1 cellular context compared by ENCODE assay signal in the genomic region with DNA sequence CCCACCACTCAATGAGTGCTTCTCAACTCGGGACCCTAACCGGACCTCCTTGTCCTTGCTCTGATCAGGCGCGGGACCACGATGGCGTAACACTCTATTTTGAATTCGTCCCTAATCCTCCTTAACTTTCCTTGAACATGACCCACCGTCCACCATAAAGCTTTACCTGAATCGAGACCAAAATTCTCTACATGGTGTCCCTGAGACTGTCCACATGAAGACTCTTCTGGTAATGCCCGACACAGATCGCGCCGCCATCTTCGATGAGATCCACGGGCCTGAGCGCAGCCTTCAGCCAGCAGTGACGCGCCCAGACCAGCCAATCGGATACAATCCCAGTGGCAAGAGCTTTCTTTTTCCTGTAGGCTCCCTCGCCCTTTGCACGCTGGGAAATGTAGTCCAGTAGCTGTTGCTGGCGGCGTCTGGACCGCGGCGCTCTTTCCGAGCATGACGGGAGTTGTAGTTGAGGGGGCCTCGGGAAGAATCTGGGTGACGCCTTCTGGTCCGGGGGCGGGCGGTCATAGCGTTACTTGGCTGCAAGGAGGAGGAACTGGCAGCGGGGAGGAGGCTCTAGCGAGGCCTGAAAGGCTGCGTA.
TF ChIP-seq lines count a peak whose summit lies in the region.

A gene (minus strand): TSS at position 284 of the 595 bp plus-strand sequence. CDS start 26 bp downstream, at position 258.
A gene (plus strand): TSS at position 517 of the 595 bp plus-strand sequence. CDS start 306 bp downstream, outside the sequence.

TF ChIP-seq in K562, 482 proteins besides CTCF, POLR2A, EP300 and RAD21 (continued from another document and continues in another):
- TF ChIP-seq FOXM1 (IDR thresholded peaks at IDR 0.05; ENCODE audit: low read depth) (no peak), FOXM1 (CRISPR knock-in tag; IDR thresholded peaks at IDR 0.05; ENCODE audit: low read depth) (no peak), CAMTA2 (CRISPR knock-in tag; conservative IDR thresholded peaks at IDR 0.05) (no peak), SMAD2 (IDR thresholded peaks at IDR 0.05; ENCODE audit: low read depth, low read length) (no peak), TARDBP (IDR thresholded peaks at IDR 0.05) (no peak), ZNF561 (CRISPR knock-in tag; conservative IDR thresholded peaks at IDR 0.05) (no peak), FIP1L1 (IDR thresholded peaks at IDR 0.05; ENCODE audit: low read depth, low read length, poor library complexity, severe bottlenecking) (no peak), SAFB2 (IDR thresholded peaks at IDR 0.05; ENCODE audit: borderline replicate concordance, low read depth, low read length, severe bottlenecking) (no peak), L3MBTL2 (IDR thresholded peaks at IDR 0.05) (peak; percentile 69), MTA1 (IDR thresholded peaks at IDR 0.05; ENCODE audit: borderline replicate concordance) (peak; percentile 86), SETDB1 (IDR thresholded peaks at IDR 0.05; ENCODE audit: low read length) (no peak), SMC3 (conservative IDR thresholded peaks at IDR 0.05; ENCODE audit: insufficient read depth, low read depth, low read length) (no peak), PHB2 (IDR thresholded peaks at IDR 0.05; ENCODE audit: low read depth) (no peak), NONO (IDR thresholded peaks at IDR 0.05; ENCODE audit: low read depth in 2 of 2, low read length in 1 of 2) (no peak), PCBP2 (IDR thresholded peaks at IDR 0.05; ENCODE audit: low read depth, low read length, poor library complexity, severe bottlenecking) (no peak), NR2C2 (CRISPR knock-in tag; IDR thresholded peaks at IDR 0.05) (peak; percentile 53; the same call in 1 of the 2 replicates), NR2C2 (tag; IDR thresholded peaks at IDR 0.05) (peak; percentile 92), U2AF2 (optimal IDR thresholded peaks at IDR 0.05; ENCODE audit: low read depth, low read length) (no peak), CBX3 (IDR thresholded peaks at IDR 0.05; ENCODE audit: borderline replicate concordance in 1 of 2, low read length in 2 of 2) (no peak; a peak in 1 of 3 replicates), ELF4 (CRISPR knock-in tag; IDR thresholded peaks at IDR 0.05) (0 out of 2 replicates have a peak, but pooled peaks have one; percentile 15), SAP30 (IDR thresholded peaks at IDR 0.05; ENCODE audit: borderline replicate concordance, insufficient read depth, low read depth, low read length, poor library complexity, severe bottlenecking) (no peak), SNIP1 (IDR thresholded peaks at IDR 0.05; ENCODE audit: low read depth) (no peak), C11orf30 (IDR thresholded peaks at IDR 0.05; ENCODE audit: low read depth) (peak; percentile 53; the same call in 1 of the 2 replicates), PTBP1 (IDR thresholded peaks at IDR 0.05; ENCODE audit: low read depth, low read length) (no peak), NELFE (IDR thresholded peaks at IDR 0.05; ENCODE audit: insufficient read depth, insufficient read length) (no peak)
- TF ChIP-seq, protein P1, sequence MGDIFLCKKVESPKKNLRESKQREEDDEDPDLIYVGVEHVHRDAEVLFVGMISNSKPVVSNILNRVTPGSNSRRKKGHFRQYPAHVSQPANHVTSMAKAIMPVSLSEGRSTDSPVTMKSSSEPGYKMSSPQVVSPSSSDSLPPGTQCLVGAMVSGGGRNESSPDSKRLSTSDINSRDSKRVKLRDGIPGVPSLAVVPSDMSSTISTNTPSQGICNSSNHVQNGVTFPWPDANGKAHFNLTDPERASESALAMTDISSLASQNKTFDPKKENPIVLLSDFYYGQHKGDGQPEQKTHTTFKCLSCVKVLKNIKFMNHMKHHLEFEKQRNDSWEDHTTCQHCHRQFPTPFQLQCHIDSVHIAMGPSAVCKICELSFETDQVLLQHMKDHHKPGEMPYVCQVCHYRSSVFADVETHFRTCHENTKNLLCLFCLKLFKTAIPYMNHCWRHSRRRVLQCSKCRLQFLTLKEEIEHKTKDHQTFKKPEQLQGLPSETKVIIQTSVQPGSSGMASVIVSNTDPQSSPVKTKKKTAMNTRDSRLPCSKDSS (IDR thresholded peaks at IDR 0.05; ENCODE audit: low read depth, partially characterized antibody): no peak
- TF ChIP-seq, protein P2, sequence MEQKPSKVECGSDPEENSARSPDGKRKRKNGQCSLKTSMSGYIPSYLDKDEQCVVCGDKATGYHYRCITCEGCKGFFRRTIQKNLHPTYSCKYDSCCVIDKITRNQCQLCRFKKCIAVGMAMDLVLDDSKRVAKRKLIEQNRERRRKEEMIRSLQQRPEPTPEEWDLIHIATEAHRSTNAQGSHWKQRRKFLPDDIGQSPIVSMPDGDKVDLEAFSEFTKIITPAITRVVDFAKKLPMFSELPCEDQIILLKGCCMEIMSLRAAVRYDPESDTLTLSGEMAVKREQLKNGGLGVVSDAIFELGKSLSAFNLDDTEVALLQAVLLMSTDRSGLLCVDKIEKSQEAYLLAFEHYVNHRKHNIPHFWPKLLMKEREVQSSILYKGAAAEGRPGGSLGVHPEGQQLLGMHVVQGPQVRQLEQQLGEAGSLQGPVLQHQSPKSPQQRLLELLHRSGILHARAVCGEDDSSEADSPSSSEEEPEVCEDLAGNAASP (IDR thresholded peaks at IDR 0.05): no peak
- TF ChIP-seq, protein P3, sequence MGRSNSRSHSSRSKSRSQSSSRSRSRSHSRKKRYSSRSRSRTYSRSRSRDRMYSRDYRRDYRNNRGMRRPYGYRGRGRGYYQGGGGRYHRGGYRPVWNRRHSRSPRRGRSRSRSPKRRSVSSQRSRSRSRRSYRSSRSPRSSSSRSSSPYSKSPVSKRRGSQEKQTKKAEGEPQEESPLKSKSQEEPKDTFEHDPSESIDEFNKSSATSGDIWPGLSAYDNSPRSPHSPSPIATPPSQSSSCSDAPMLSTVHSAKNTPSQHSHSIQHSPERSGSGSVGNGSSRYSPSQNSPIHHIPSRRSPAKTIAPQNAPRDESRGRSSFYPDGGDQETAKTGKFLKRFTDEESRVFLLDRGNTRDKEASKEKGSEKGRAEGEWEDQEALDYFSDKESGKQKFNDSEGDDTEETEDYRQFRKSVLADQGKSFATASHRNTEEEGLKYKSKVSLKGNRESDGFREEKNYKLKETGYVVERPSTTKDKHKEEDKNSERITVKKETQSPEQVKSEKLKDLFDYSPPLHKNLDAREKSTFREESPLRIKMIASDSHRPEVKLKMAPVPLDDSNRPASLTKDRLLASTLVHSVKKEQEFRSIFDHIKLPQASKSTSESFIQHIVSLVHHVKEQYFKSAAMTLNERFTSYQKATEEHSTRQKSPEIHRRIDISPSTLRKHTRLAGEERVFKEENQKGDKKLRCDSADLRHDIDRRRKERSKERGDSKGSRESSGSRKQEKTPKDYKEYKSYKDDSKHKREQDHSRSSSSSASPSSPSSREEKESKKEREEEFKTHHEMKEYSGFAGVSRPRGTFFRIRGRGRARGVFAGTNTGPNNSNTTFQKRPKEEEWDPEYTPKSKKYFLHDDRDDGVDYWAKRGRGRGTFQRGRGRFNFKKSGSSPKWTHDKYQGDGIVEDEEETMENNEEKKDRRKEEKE (IDR thresholded peaks at IDR 0.05; ENCODE audit: borderline replicate concordance in 1 of 2, control insufficient read depth in 1 of 2, low read depth in 2 of 2, low read length in 1 of 2): 0 out of 4 replicates have a peak, but pooled peaks of 1 of the 2 experiments have one; percentile 21
- TF ChIP-seq, protein P4, sequence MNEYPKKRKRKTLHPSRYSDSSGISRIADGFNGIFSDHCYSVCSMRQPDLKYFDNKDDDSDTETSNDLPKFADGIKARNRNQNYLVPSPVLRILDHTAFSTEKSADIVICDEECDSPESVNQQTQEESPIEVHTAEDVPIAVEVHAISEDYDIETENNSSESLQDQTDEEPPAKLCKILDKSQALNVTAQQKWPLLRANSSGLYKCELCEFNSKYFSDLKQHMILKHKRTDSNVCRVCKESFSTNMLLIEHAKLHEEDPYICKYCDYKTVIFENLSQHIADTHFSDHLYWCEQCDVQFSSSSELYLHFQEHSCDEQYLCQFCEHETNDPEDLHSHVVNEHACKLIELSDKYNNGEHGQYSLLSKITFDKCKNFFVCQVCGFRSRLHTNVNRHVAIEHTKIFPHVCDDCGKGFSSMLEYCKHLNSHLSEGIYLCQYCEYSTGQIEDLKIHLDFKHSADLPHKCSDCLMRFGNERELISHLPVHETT (CRISPR knock-in tag; conservative IDR thresholded peaks at IDR 0.05 in 1 of 2, IDR thresholded peaks at IDR 0.05 in 1 of 2): 0 out of 4 replicates have a peak, but pooled peaks of 1 of the 2 experiments have one; percentile 43
- TF ChIP-seq, protein P5, sequence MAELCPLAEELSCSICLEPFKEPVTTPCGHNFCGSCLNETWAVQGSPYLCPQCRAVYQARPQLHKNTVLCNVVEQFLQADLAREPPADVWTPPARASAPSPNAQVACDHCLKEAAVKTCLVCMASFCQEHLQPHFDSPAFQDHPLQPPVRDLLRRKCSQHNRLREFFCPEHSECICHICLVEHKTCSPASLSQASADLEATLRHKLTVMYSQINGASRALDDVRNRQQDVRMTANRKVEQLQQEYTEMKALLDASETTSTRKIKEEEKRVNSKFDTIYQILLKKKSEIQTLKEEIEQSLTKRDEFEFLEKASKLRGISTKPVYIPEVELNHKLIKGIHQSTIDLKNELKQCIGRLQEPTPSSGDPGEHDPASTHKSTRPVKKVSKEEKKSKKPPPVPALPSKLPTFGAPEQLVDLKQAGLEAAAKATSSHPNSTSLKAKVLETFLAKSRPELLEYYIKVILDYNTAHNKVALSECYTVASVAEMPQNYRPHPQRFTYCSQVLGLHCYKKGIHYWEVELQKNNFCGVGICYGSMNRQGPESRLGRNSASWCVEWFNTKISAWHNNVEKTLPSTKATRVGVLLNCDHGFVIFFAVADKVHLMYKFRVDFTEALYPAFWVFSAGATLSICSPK (IDR thresholded peaks at IDR 0.05; ENCODE audit: borderline replicate concordance): no peak
- TF ChIP-seq, protein P6, sequence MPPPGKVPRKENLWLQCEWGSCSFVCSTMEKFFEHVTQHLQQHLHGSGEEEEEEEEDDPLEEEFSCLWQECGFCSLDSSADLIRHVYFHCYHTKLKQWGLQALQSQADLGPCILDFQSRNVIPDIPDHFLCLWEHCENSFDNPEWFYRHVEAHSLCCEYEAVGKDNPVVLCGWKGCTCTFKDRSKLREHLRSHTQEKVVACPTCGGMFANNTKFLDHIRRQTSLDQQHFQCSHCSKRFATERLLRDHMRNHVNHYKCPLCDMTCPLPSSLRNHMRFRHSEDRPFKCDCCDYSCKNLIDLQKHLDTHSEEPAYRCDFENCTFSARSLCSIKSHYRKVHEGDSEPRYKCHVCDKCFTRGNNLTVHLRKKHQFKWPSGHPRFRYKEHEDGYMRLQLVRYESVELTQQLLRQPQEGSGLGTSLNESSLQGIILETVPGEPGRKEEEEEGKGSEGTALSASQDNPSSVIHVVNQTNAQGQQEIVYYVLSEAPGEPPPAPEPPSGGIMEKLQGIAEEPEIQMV (tag; conservative IDR thresholded peaks at IDR 0.05; ENCODE audit: low read depth): no peak
- TF ChIP-seq, protein P7, sequence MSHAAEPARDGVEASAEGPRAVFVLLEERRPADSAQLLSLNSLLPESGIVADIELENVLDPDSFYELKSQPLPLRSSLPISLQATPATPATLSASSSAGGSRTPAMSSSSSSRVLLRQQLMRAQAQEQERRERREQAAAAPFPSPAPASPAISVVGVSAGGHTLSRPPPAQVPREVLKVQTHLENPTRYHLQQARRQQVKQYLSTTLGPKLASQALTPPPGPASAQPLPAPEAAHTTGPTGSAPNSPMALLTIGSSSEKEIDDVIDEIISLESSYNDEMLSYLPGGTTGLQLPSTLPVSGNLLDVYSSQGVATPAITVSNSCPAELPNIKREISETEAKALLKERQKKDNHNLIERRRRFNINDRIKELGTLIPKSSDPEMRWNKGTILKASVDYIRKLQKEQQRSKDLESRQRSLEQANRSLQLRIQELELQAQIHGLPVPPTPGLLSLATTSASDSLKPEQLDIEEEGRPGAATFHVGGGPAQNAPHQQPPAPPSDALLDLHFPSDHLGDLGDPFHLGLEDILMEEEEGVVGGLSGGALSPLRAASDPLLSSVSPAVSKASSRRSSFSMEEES (CRISPR knock-in tag; IDR thresholded peaks at IDR 0.05): no peak
- TF ChIP-seq, protein P8, sequence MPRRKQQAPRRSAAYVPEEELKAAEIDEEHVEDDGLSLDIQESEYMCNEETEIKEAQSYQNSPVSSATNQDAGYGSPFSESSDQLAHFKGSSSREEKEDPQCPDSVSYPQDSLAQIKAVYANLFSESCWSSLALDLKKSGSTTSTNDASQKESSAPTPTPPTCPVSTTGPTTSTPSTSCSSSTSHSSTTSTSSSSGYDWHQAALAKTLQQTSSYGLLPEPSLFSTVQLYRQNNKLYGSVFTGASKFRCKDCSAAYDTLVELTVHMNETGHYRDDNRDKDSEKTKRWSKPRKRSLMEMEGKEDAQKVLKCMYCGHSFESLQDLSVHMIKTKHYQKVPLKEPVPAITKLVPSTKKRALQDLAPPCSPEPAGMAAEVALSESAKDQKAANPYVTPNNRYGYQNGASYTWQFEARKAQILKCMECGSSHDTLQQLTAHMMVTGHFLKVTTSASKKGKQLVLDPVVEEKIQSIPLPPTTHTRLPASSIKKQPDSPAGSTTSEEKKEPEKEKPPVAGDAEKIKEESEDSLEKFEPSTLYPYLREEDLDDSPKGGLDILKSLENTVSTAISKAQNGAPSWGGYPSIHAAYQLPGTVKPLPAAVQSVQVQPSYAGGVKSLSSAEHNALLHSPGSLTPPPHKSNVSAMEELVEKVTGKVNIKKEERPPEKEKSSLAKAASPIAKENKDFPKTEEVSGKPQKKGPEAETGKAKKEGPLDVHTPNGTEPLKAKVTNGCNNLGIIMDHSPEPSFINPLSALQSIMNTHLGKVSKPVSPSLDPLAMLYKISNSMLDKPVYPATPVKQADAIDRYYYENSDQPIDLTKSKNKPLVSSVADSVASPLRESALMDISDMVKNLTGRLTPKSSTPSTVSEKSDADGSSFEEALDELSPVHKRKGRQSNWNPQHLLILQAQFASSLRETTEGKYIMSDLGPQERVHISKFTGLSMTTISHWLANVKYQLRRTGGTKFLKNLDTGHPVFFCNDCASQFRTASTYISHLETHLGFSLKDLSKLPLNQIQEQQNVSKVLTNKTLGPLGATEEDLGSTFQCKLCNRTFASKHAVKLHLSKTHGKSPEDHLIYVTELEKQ (CRISPR knock-in tag; IDR thresholded peaks at IDR 0.05): no peak
- TF ChIP-seq, protein P9, sequence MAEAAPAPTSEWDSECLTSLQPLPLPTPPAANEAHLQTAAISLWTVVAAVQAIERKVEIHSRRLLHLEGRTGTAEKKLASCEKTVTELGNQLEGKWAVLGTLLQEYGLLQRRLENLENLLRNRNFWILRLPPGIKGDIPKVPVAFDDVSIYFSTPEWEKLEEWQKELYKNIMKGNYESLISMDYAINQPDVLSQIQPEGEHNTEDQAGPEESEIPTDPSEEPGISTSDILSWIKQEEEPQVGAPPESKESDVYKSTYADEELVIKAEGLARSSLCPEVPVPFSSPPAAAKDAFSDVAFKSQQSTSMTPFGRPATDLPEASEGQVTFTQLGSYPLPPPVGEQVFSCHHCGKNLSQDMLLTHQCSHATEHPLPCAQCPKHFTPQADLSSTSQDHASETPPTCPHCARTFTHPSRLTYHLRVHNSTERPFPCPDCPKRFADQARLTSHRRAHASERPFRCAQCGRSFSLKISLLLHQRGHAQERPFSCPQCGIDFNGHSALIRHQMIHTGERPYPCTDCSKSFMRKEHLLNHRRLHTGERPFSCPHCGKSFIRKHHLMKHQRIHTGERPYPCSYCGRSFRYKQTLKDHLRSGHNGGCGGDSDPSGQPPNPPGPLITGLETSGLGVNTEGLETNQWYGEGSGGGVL (CRISPR knock-in tag; IDR thresholded peaks at IDR 0.05): no peak
